Comparison of ENCODE assay signal across 21 cellular contexts in genomic region chr14:100822007-100822406, GRCh38. TPM values are rescaled to one million over a fixed set of nuclear protein-coding genes. Genes with fewer than 3 reads are reported as not detected.
"Had no signal": no experiment of that assay in that cellular context is flagged by ENCODE, and none has a peak within 500 bp of the region (broad histone marks: within the 10 kb centered on the region; RNA-seq: fewer than 3 reads in every experiment).

No MANE protein-coding gene starts in this region.

- H3K36me3 Mint-ChIP-seq: activated CD8-positive, alpha-beta memory T cell treated with anti-CD3 and anti-CD28 coated beads, Interleukin-2, amount 10 ng/mL, durations not matched to agents 7 days and 5 days; natural killer cell had no signal

- H3K4me1 Mint-ChIP-seq: activated CD4-positive, alpha-beta T cell treated with anti-CD3 and anti-CD28 coated beads, Interleukin-2, amount 10 ng/mL, durations not matched to agents 7 days and 5 days; activated CD8-positive, alpha-beta memory T cell treated with anti-CD3 and anti-CD28 coated beads, Interleukin-2, amount 10 ng/mL, durations not matched to agents 7 days and 5 days had no signal

- H3K79me2 ChIP-seq: parathyroid adenoma had no signal

- DNase-seq: activated CD4-positive, alpha-beta T cell treated with anti-CD3 and anti-CD28 coated beads, Interleukin-2, amount 10 ng/mL, durations not matched to agents 7 days and 5 days; activated CD8-positive, alpha-beta memory T cell treated with anti-CD3 and anti-CD28 coated beads, Interleukin-2, amount 10 ng/mL, durations not matched to agents 7 days and 5 days; activated CD8-positive, alpha-beta T cell treated with anti-CD3 and anti-CD28 coated beads for 36 hours; activated gamma-delta T cell; activated naive CD4-positive, alpha-beta T cell treated with anti-CD3 and anti-CD28 coated beads, Interleukin-2, amount 50 U/mL, for 16 hours; activated naive CD8-positive, alpha-beta T cell treated with anti-CD3 and anti-CD28 coated beads, Interleukin-2, amount 50 U/mL, for 24 hours; activated T-cell treated with anti-CD3 and anti-CD28 coated beads for 4 hours; islet precursor cell; natural killer cell; stimulated activated CD4-positive, alpha-beta T cell treated with anti-CD3 and anti-CD28 coated beads, Interleukin-4, amount 100 ng/mL, for 1 hour; stimulated activated naive CD4-positive, alpha-beta T cell; upper lobe of right lung had no signal

- H3K4me3 Mint-ChIP-seq: activated CD4-positive, alpha-beta T cell treated with anti-CD3 and anti-CD28 coated beads, Interleukin-2, amount 10 ng/mL, durations not matched to agents 7 days and 5 days; activated CD8-positive, alpha-beta memory T cell treated with anti-CD3 and anti-CD28 coated beads, Interleukin-2, amount 10 ng/mL, durations not matched to agents 7 days and 5 days; activated CD8-positive, alpha-beta T cell treated with anti-CD3 and anti-CD28 coated beads for 36 hours; activated naive CD8-positive, alpha-beta T cell treated with anti-CD3 and anti-CD28 coated beads, Interleukin-2, amount 50 U/mL, for 24 hours; natural killer cell had no signal

- H3K4me3 ChIP-seq: cardiac muscle cell, heart left ventricle, thoracic aorta, upper lobe of right lung had no signal

- H3K27ac Mint-ChIP-seq: activated CD4-positive, alpha-beta T cell treated with anti-CD3 and anti-CD28 coated beads, Interleukin-2, amount 10 ng/mL, durations not matched to agents 7 days and 5 days; activated CD8-positive, alpha-beta memory T cell treated with anti-CD3 and anti-CD28 coated beads, Interleukin-2, amount 10 ng/mL, durations not matched to agents 7 days and 5 days; activated CD8-positive, alpha-beta T cell treated with anti-CD3 and anti-CD28 coated beads for 36 hours; activated naive CD8-positive, alpha-beta T cell treated with anti-CD3 and anti-CD28 coated beads, Interleukin-2, amount 50 U/mL, for 24 hours; natural killer cell had no signal

- H3K36me3 ChIP-seq: cardiac muscle cell, heart left ventricle, neutrophil, thoracic aorta, upper lobe of right lung had no signal

- ATAC-seq: activated CD8-positive, alpha-beta memory T cell treated with anti-CD3 and anti-CD28 coated beads, Interleukin-2, amount 10 ng/mL, durations not matched to agents 7 days and 5 days; activated CD8-positive, alpha-beta T cell treated with anti-CD3 and anti-CD28 coated beads for 36 hours; activated naive CD8-positive, alpha-beta T cell treated with anti-CD3 and anti-CD28 coated beads, Interleukin-2, amount 50 U/mL, for 24 hours; heart left ventricle; natural killer cell; sciatic nerve; upper lobe of right lung had no signal

- H3K9ac ChIP-seq: parathyroid adenoma had no signal

- H3K9me3 Mint-ChIP-seq: activated CD4-positive, alpha-beta T cell treated with anti-CD3 and anti-CD28 coated beads, Interleukin-2, amount 10 ng/mL, durations not matched to agents 7 days and 5 days; activated CD8-positive, alpha-beta T cell treated with anti-CD3 and anti-CD28 coated beads for 36 hours; activated naive CD8-positive, alpha-beta T cell treated with anti-CD3 and anti-CD28 coated beads, Interleukin-2, amount 50 U/mL, for 24 hours; natural killer cell had no signal

- H3K4me1 ChIP-seq: heart left ventricle, parathyroid adenoma, upper lobe of right lung had no signal

- H3K9me3 ChIP-seq: heart left ventricle, neutrophil, thoracic aorta, upper lobe of right lung had no signal

- H3K27ac ChIP-seq: cardiac muscle cell, epithelial cell of prostate, heart left ventricle, neutrophil, parathyroid adenoma, thoracic aorta, upper lobe of right lung had no signal

- H3K27me3 ChIP-seq: cardiac muscle cell had no signal

- H2AFZ ChIP-seq: parathyroid adenoma had no signal

RNA-seq across cellular contexts. Expression of gene MEG3, which starts 3.9 kb away (rescaled TPM):
- total RNA-seq: activated CD4-positive, alpha-beta T cell treated with anti-CD3 and anti-CD28 coated beads, Interleukin-2, amount 10 ng/mL, durations not matched to agents 7 days and 5 days; activated CD8-positive, alpha-beta memory T cell treated with anti-CD3 and anti-CD28 coated beads, Interleukin-2, amount 10 ng/mL, durations not matched to agents 7 days and 5 days; activated CD8-positive, alpha-beta T cell treated with anti-CD3 and anti-CD28 coated beads for 36 hours; cardiac muscle cell; chondrocyte; T-helper 2 cell treated with Interferon-gamma antibody and Interleukin-4, amounts not matched to agents 100 ng/mL and 5 ng/mL, for 36 hours had no signal
- polyA plus RNA-seq: cardiac muscle cell had no signal
